Comparison of ENCODE assay signal across 13 cellular contexts in genomic region chr2:98726172-98726725, GRCh38. TPM values are rescaled to one million over a fixed set of nuclear protein-coding genes. Genes with fewer than 3 reads are reported as not detected.
A peak's percentile ranks its signal among the peaks of the same experiment; 100 is the strongest.
DNase-seq lines count a peak whose midpoint lies in the region; ATAC-seq and TF ChIP-seq lines count a peak whose summit lies in the region.
"Had no signal": no experiment of that assay in that cellular context is flagged by ENCODE, and none has a peak within 500 bp of the region (broad histone marks: within the 10 kb centered on the region; RNA-seq: fewer than 3 reads in every experiment).

No MANE protein-coding gene starts in this region.

- DNase-seq in NCI-H748 (lab: John Stamatoyannopoulos, UW; ENCODE audit: unreplicated experiment) = peak; percentile 22
- no peak for DNase-seq in NCI-H748 treated with DMSO at 0.1 percent for 48 hours (lab: John Stamatoyannopoulos, UW)
- no peak for DNase-seq in activated naive CD4-positive, alpha-beta T cell treated with anti-CD3 and anti-CD28 coated beads, Interleukin-2, amount 50 U/mL, for 72 hours (ENCODE audit: low spot score in 2 of 2)
- DNase-seq in memory B cell (ENCODE audit: low spot score in 2 of 2) = no peak
- no peak for DNase-seq in mucosa of descending colon
- DNase-seq in UCSD-AML1 (lab: John Stamatoyannopoulos, UW; ENCODE audit: unreplicated experiment) = no peak
- DNase-seq in smooth muscle cell (lab: John Stamatoyannopoulos, UW; ENCODE audit: unreplicated experiment) = no peak
- DNase-seq: effector CD8-positive, alpha-beta T cell; NCI-H146; OCI-M1 had no signal

- H3K9me3 Mint-ChIP-seq in IgD-negative memory B cell (no peaks in the 10 kb centered on the region), memory B cell (peaks cover 4% of the 10 kb centered on the region)
- H3K9me3 Mint-ChIP-seq in activated naive CD4-positive, alpha-beta T cell treated with anti-CD3 and anti-CD28 coated beads, Interleukin-2, amount 50 U/mL, for 72 hours = peaks cover 0 to 5% of the 10 kb centered on the region in 2 donors
- H3K9me3 Mint-ChIP-seq: neural progenitor cell had no signal

- H3K36me3 ChIP-seq in mucosa of descending colon (ENCODE audit: low read depth) (no peaks in the 10 kb centered on the region), smooth muscle cell (ENCODE audit: low read depth) (no peaks in the 10 kb centered on the region)
- H3K36me3 ChIP-seq: neural progenitor cell had no signal

- no peaks in the 10 kb centered on the region for H4K20me1 ChIP-seq in smooth muscle cell (ENCODE audit: low read depth)

- H3K4me3 ChIP-seq in mucosa of descending colon (no peak overlapping the region), smooth muscle cell (no peak overlapping the region)
- H3K4me3 ChIP-seq: A549, neural progenitor cell had no signal

- no peak overlapping the region for H3K9ac ChIP-seq in smooth muscle cell (ENCODE audit: low read depth)
- H3K9ac ChIP-seq: neural progenitor cell had no signal

- H3K27me3 Mint-ChIP-seq in IgD-negative memory B cell = no peaks in the 10 kb centered on the region
- no peaks in the 10 kb centered on the region for H3K27me3 Mint-ChIP-seq in memory B cell

- H3K9me3 ChIP-seq in mucosa of descending colon = no peaks in the 10 kb centered on the region
- no peaks in the 10 kb centered on the region for H3K9me3 ChIP-seq in smooth muscle cell (replicated peaks; ENCODE audit: low read depth)
- H3K9me3 ChIP-seq: A549 had no signal

- no peak overlapping the region for H2AFZ ChIP-seq in smooth muscle cell (ENCODE audit: low read depth)
- H2AFZ ChIP-seq: neural progenitor cell had no signal

- no peak for ATAC-seq in activated naive CD4-positive, alpha-beta T cell treated with anti-CD3 and anti-CD28 coated beads, Interleukin-2, amount 50 U/mL, for 72 hours
- ATAC-seq in memory B cell (ENCODE audit: low read depth) (no peak), mucosa of descending colon (no peak)
- ATAC-seq: A549 had no signal

- H3K4me1 ChIP-seq in mucosa of descending colon (ENCODE audit: low read depth) (peaks cover 24% of the 10 kb centered on the region), smooth muscle cell (ENCODE audit: low read depth) (no peaks in the 10 kb centered on the region)
- H3K4me1 ChIP-seq: A549 had no signal

- intact Hi-C loops in mucosa of descending colon (cut with DNase I, micrococcal nuclease) = no loop called here

- WGBS in smooth muscle cell (ENCODE audit: low lambda C conversion rate) = 92% methylated on average over 9 of the region's 9 CpGs

- peaks cover 31 to 50% (median 37%) of the 10 kb centered on the region in 3 donors for H3K4me1 Mint-ChIP-seq in IgD-negative memory B cell
- peaks cover 20% of the 10 kb centered on the region for H3K4me1 Mint-ChIP-seq in memory B cell

- H3F3A ChIP-seq in smooth muscle cell (ENCODE audit: low read depth) = no peaks in the 10 kb centered on the region

- H3K27ac Mint-ChIP-seq in IgD-negative memory B cell (peak overlapping the region in 2 of 3 donors; percentile 19 to 33), memory B cell (peak overlapping the region; percentile 35)
- peak overlapping the region; percentile 72 to 88 for H3K27ac Mint-ChIP-seq in activated naive CD4-positive, alpha-beta T cell treated with anti-CD3 and anti-CD28 coated beads, Interleukin-2, amount 50 U/mL, for 72 hours
- H3K27ac Mint-ChIP-seq: neural progenitor cell had no signal

- TF ChIP-seq CTCF in mucosa of descending colon (IDR thresholded peaks at IDR 0.05) (no peak), smooth muscle cell (IDR thresholded peaks at IDR 0.05; ENCODE audit: borderline replicate concordance, insufficient read depth, poor library complexity, severe bottlenecking) (no peak)

- H3K79me2 ChIP-seq in smooth muscle cell (ENCODE audit: low read depth) = peaks cover 3% of the 10 kb centered on the region

- H3K36me3 Mint-ChIP-seq in IgD-negative memory B cell = peaks cover 7% of the 10 kb centered on the region
- peaks cover 15 to 73% of the 10 kb centered on the region in 2 donors for H3K36me3 Mint-ChIP-seq in activated naive CD4-positive, alpha-beta T cell treated with anti-CD3 and anti-CD28 coated beads, Interleukin-2, amount 50 U/mL, for 72 hours
- H3K36me3 Mint-ChIP-seq in memory B cell = peaks cover 16% of the 10 kb centered on the region

- peaks cover 8% of the 10 kb centered on the region for H3K27me3 ChIP-seq in smooth muscle cell (ENCODE audit: low read depth)

- no peak overlapping the region for H3K27ac ChIP-seq in smooth muscle cell (ENCODE audit: low read depth)
- H3K27ac ChIP-seq: A549, neural progenitor cell had no signal

- no peak overlapping the region for H3K4me2 ChIP-seq in smooth muscle cell
- H3K4me2 ChIP-seq: A549, neural progenitor cell had no signal

- H3K4me3 Mint-ChIP-seq in IgD-negative memory B cell (peak overlapping the region in 1 of 4 donors; percentile 37), memory B cell (no peak overlapping the region)
- H3K4me3 Mint-ChIP-seq: neural progenitor cell had no signal

RNA-seq across cellular contexts. Expression of gene MGAT4A, which starts 4.7 kb away (rescaled TPM):
- polyA plus RNA-seq in IgD-negative memory B cell (54.6 TPM), smooth muscle cell (0.12 and 1.4 TPM in 2 replicates)
- 10 to 100 TPM; 59.1 to 95.6 TPM for total RNA-seq in activated naive CD4-positive, alpha-beta T cell treated with anti-CD3 and anti-CD28 coated beads, Interleukin-2, amount 50 U/mL, for 72 hours
- total RNA-seq in mucosa of descending colon (100 to 1,000 TPM in 2 of 3 donors, 10 to 100 TPM in 1; 73.8 to 158 (median 138) TPM), smooth muscle cell (3.3 and 8.9 TPM in 2 replicates)

Comparison
In these comparisons a context has a peak if more than half of its experiments do, and no peak if none do; other contexts are left out.
1. H3K27ac Mint-ChIP-seq: peak in every context shown above with its lines; median percentile 80 in activated naive CD4-positive, alpha-beta T cell treated with anti-CD3 and anti-CD28 coated beads, Interleukin-2, amount 50 U/mL, for 72 hours; 35 in memory B cell; 26 in IgD-negative memory B cell.